In the genomic region with DNA sequence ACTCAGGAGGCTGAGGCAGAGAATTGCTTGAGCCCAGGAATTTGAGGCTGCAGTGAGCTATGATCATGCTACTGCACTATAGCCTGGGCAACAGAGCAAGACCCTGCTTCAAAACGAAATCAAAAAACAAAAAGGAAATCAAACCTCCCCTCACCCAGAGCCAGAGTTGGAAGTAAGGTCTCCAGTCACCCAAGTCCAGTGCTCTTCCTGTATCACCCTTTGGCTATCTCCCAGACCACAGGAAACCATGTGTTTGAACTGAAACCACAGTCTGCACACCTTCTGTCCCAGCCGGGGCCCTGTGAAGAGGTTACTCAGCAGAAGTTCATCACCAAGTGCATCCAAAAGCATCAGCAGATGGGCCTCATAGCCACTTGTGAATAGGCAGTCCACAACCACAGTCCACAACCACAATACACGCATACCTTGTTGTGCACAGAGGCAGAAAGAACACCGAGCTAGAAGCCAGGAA, we compare ENCODE assay signal across 8 cellular contexts. TPM values are rescaled to one million over a fixed set of nuclear protein-coding genes. Genes with fewer than 3 reads are reported as not detected.
DNase-seq lines count a peak whose midpoint lies in the region; ATAC-seq, FAIRE-seq and TF ChIP-seq lines count a peak whose summit lies in the region.

No MANE protein-coding gene starts in this region.

- peaks cover 84 to 96% (median 96%) of the 10 kb centered on the region in 11 experiments for H4K20me1 ChIP-seq in BLaER1 treated with 17β-estradiol and CSF1 and Interleukin-3, amounts not matched to agents 10 nM and 100 nM

- H3K9me3 ChIP-seq in BLaER1 treated with 17β-estradiol and CSF1 and Interleukin-3, amounts not matched to agents 10 nM and 100 nM (replicated peaks in 1 of 11): peaks cover 0 to 7% (median 0%) of the 10 kb centered on the region in 11 experiments; a peak in 2 of 22 replicates

- peak; percentile 7 for ATAC-seq in stimulated activated naive CD8-positive, alpha-beta T cell treated with anti-CD3 and anti-CD28 coated beads, Interleukin-15, amount 100 ng/mL, for 72 hours
- ATAC-seq in GM21360 (IDR thresholded peaks at IDR 0.05; ENCODE audit: unreplicated experiment): no peak

- peak overlapping the region; percentile 67 for H3K4me3 Mint-ChIP-seq in activated CD4-positive, alpha-beta memory T cell treated with anti-CD3 and anti-CD28 coated beads for 36 hours
- H3K4me3 Mint-ChIP-seq in stimulated activated naive CD8-positive, alpha-beta T cell treated with anti-CD3 and anti-CD28 coated beads, Interleukin-15, amount 100 ng/mL, for 72 hours: peak overlapping the region; percentile 82 to 83

- peaks cover 62 to 77% (median 74%) of the 10 kb centered on the region in 10 experiments for H3K4me1 ChIP-seq in BLaER1 treated with 17β-estradiol and CSF1 and Interleukin-3, amounts not matched to agents 10 nM and 100 nM

- peaks cover 4 to 89% (median 79%) of the 10 kb centered on the region in 11 experiments; a peak in 20 of 22 replicates for H3K36me3 ChIP-seq in BLaER1 treated with 17β-estradiol and CSF1 and Interleukin-3, amounts not matched to agents 10 nM and 100 nM

- H3K27ac ChIP-seq in BLaER1 treated with 17β-estradiol and CSF1 and Interleukin-3, amounts not matched to agents 10 nM and 100 nM: peak overlapping the region in 9 of 11 experiments; percentile 0 to 98 (median 47); a peak in 16 of 22 replicates

- H3K27ac Mint-ChIP-seq in activated CD4-positive, alpha-beta memory T cell treated with anti-CD3 and anti-CD28 coated beads for 36 hours: peak overlapping the region; percentile 97
- H3K27ac Mint-ChIP-seq in stimulated activated naive CD8-positive, alpha-beta T cell treated with anti-CD3 and anti-CD28 coated beads, Interleukin-15, amount 100 ng/mL, for 72 hours: peak overlapping the region; percentile 75 to 94

- no peaks in the 10 kb centered on the region for H3K27me3 Mint-ChIP-seq in activated CD4-positive, alpha-beta memory T cell treated with anti-CD3 and anti-CD28 coated beads for 36 hours
- H3K27me3 Mint-ChIP-seq in stimulated activated naive CD8-positive, alpha-beta T cell treated with anti-CD3 and anti-CD28 coated beads, Interleukin-15, amount 100 ng/mL, for 72 hours: no peaks in the 10 kb centered on the region

- peaks cover 49% of the 10 kb centered on the region for H3K36me3 Mint-ChIP-seq in activated CD4-positive, alpha-beta memory T cell treated with anti-CD3 and anti-CD28 coated beads for 36 hours

- peak overlapping the region; percentile 73 to 100 (median 98) for H3K4me2 ChIP-seq in BLaER1 treated with 17β-estradiol and CSF1 and Interleukin-3, amounts not matched to agents 10 nM and 100 nM

- POLR2A ChIA-PET in activated CD4-positive, alpha-beta memory T cell treated with anti-CD3 and anti-CD28 coated beads for 36 hours (lab: Charles Lee): interaction anchor here (0.7 to 4.3 kb wide), 5 partner anchors 11 to 188 kb away, joined by 4 to 39 read pairs (median 4); no protein-coding TSS in a partner anchor

- H3K4me3 ChIP-seq in BLaER1 treated with 17β-estradiol and CSF1 and Interleukin-3, amounts not matched to agents 10 nM and 100 nM: peak overlapping the region in 9 of 10 experiments; percentile 6 to 100 (median 98); a peak in 16 of 20 replicates
- peak overlapping the region; percentile 41 for H3K4me3 ChIP-seq in fibroblast of villous mesenchyme (ENCODE audit: low read depth, low read length)

- DNase-seq in H54 (ENCODE audit: insufficient read length, low spot score) (no peak), fibroblast of villous mesenchyme (ENCODE audit: low read depth) (peak; percentile 94), NCI-H345 (lab: John Stamatoyannopoulos, UW) (no peak), putamen (ENCODE audit: low spot score) (no peak)
- peak; percentile 86 for DNase-seq in activated CD4-positive, alpha-beta memory T cell treated with anti-CD3 and anti-CD28 coated beads for 36 hours
- DNase-seq in stimulated activated naive CD8-positive, alpha-beta T cell treated with anti-CD3 and anti-CD28 coated beads, Interleukin-15, amount 100 ng/mL, for 72 hours: peak in 1 of 2 donors; percentile 79

- intact Hi-C loops in activated CD4-positive, alpha-beta memory T cell treated with anti-CD3 and anti-CD28 coated beads for 36 hours (cut with micrococcal nuclease): loop anchor here (1.0 kb wide), 1 partner anchor 26 kb away; no protein-coding TSS in a partner anchor

- TF ChIP-seq CTCF in fibroblast of villous mesenchyme (IDR thresholded peaks at IDR 0.05; ENCODE audit: insufficient read depth, low read depth, low read length): no peak

- FAIRE-seq in H54 (lab: Jason Lieb, UNC): peak; percentile 86

- CTCF ChIA-PET in activated CD4-positive, alpha-beta memory T cell treated with anti-CD3 and anti-CD28 coated beads for 36 hours (lab: Charles Lee): interaction anchor here (0.8 to 1.3 kb wide), 2 partner anchors 13 to 81 kb away, joined by 3 to 7 read pairs; no protein-coding TSS in a partner anchor

- H3K4me1 Mint-ChIP-seq in activated CD4-positive, alpha-beta memory T cell treated with anti-CD3 and anti-CD28 coated beads for 36 hours (ENCODE audit: low read depth): peaks cover 72% of the 10 kb centered on the region
- H3K4me1 Mint-ChIP-seq in stimulated activated naive CD8-positive, alpha-beta T cell treated with anti-CD3 and anti-CD28 coated beads, Interleukin-15, amount 100 ng/mL, for 72 hours: peaks cover 77% of the 10 kb centered on the region

- H3K27me3 ChIP-seq in BLaER1 treated with 17β-estradiol and CSF1 and Interleukin-3, amounts not matched to agents 10 nM and 100 nM: no peaks in the 10 kb centered on the region

- no peak for TF ChIP-seq POLR2A in H54 (IDR thresholded peaks at IDR 0.05; ENCODE audit: low read depth, low read length)

- H3K9me3 Mint-ChIP-seq in activated CD4-positive, alpha-beta memory T cell treated with anti-CD3 and anti-CD28 coated beads for 36 hours: no peaks in the 10 kb centered on the region
- no peaks in the 10 kb centered on the region for H3K9me3 Mint-ChIP-seq in stimulated activated naive CD8-positive, alpha-beta T cell treated with anti-CD3 and anti-CD28 coated beads, Interleukin-15, amount 100 ng/mL, for 72 hours

- peak overlapping the region; percentile 17 to 100 (median 69); a peak in 18 of 22 replicates for H3K9ac ChIP-seq in BLaER1 treated with 17β-estradiol and CSF1 and Interleukin-3, amounts not matched to agents 10 nM and 100 nM

RNA-seq across cellular contexts. Expression of gene MYH9, which starts 4.6 kb away (rescaled TPM):
- total RNA-seq in activated CD4-positive, alpha-beta memory T cell treated with anti-CD3 and anti-CD28 coated beads for 36 hours: 100 to 1,000 TPM; 712 to 720 TPM
- 1,420 and 1,714 TPM in 2 replicates for total RNA-seq in fibroblast of villous mesenchyme

Comparison
In these comparisons a context has a peak if more than half of its experiments do, and no peak if none do; other contexts are left out.
1. DNase-seq: peak in activated CD4-positive, alpha-beta memory T cell treated with anti-CD3 and anti-CD28 coated beads for 36 hours (single experiment) and fibroblast of villous mesenchyme (single experiment); none in H54 (single experiment), NCI-H345 (single experiment) and putamen (single experiment).